Comparison of ENCODE assay signal across 8 cellular contexts in genomic region chr2:229133155-229133772, GRCh38.
DNase-seq lines count a peak whose midpoint lies in the region; ATAC-seq and TF ChIP-seq lines count a peak whose summit lies in the region.
"Had no signal": no experiment of that assay in that cellular context is flagged by ENCODE, and none has a peak within 500 bp of the region (broad histone marks: within the 10 kb centered on the region; RNA-seq: fewer than 3 reads in every experiment).

No MANE protein-coding gene starts in this region.

- no peak overlapping the region for H3K56ac ChIP-seq in H9 (ENCODE audit: insufficient read length, low read depth, low read length)

- peak; percentile 86 for TF ChIP-seq RAD21 in neural cell (conservative IDR thresholded peaks at IDR 0.05)

- no peaks in the 10 kb centered on the region for H3K79me2 ChIP-seq in H9 (ENCODE audit: insufficient read depth, low read length)
- no peaks in the 10 kb centered on the region for H3K79me2 ChIP-seq in neural cell (replicated peaks; ENCODE audit: insufficient read depth, low read length)

- H3K9me3 Mint-ChIP-seq in H9, result peaks cover 0 to 3% of the 10 kb centered on the region in 2 experiments; a peak in 1 of 5 replicates
- peaks cover 0 to 2% of the 10 kb centered on the region in 2 donors for H3K9me3 Mint-ChIP-seq in effector memory CD8-positive, alpha-beta T cell

- no peak overlapping the region for H2BK20ac ChIP-seq in H9 (ENCODE audit: low read depth, low read length, poor library complexity, severe bottlenecking)

- H3K36me3 Mint-ChIP-seq in H9 (ENCODE audit: insufficient read depth in 1 of 3, low read depth in 3 of 3), result no peaks in the 10 kb centered on the region; a peak in 1 of 7 replicates
- no peaks in the 10 kb centered on the region for H3K36me3 Mint-ChIP-seq in effector memory CD8-positive, alpha-beta T cell (ENCODE audit: insufficient read depth)

- H3K23me2 ChIP-seq in H9 (ENCODE audit: insufficient read length, low read depth, low read length, poor library complexity, severe bottlenecking), result no peaks in the 10 kb centered on the region

- H3K27me3 ChIP-seq in H9 (ENCODE audit: insufficient read depth, low read length), result no peaks in the 10 kb centered on the region
- no peaks in the 10 kb centered on the region for H3K27me3 ChIP-seq in neural cell (ENCODE audit: insufficient read depth, low read depth, low read length)
- H3K27me3 ChIP-seq: neutrophil had no signal

- H3K4me2 ChIP-seq in H9 (ENCODE audit: insufficient read depth, insufficient read length, low read length) (no peak overlapping the region), neural cell (ENCODE audit: low read length) (no peak overlapping the region)

- no peaks in the 10 kb centered on the region for H3K27me3 Mint-ChIP-seq in H9 (ENCODE audit: low read depth)
- no peaks in the 10 kb centered on the region for H3K27me3 Mint-ChIP-seq in effector memory CD8-positive, alpha-beta T cell

- H3K18ac ChIP-seq in H9 (ENCODE audit: insufficient read length, low read depth, low read length), result no peak overlapping the region

- H3K14ac ChIP-seq in H9 (ENCODE audit: insufficient read depth, low read length), result no peak overlapping the region

- no peaks in the 10 kb centered on the region for H3K4me1 Mint-ChIP-seq in H9
- H3K4me1 Mint-ChIP-seq in effector memory CD8-positive, alpha-beta T cell (ENCODE audit: low read depth in 2 of 2), result no peaks in the 10 kb centered on the region

- no peak overlapping the region for H2AK5ac ChIP-seq in H9 (ENCODE audit: insufficient read length, low read length)

- peaks cover 5% of the 10 kb centered on the region for H3K9me3 ChIP-seq in H9 (ENCODE audit: control insufficient read depth, low read depth, low read length)
- H3K9me3 ChIP-seq in neural cell (ENCODE audit: low read length), result no peaks in the 10 kb centered on the region
- H3K9me3 ChIP-seq: neutrophil had no signal

- H4K5ac ChIP-seq in H9 (ENCODE audit: insufficient read length, low read depth, low read length), result no peak overlapping the region

- H3K9ac ChIP-seq in H9 (ENCODE audit: extremely low read depth, insufficient read length, low read length) (no peak overlapping the region), neural cell (ENCODE audit: low read length) (no peak overlapping the region)

- no CpG with 5 or more reads among the region's 5 CpGs for WGBS in H9 (ENCODE audit: extremely low coverage, insufficient read length, low lambda C conversion rate)

- no peak overlapping the region for H3K27ac Mint-ChIP-seq in H9
- H3K27ac Mint-ChIP-seq in effector memory CD8-positive, alpha-beta T cell, result no peak overlapping the region

- H3K9me2 ChIP-seq in neural cell (ENCODE audit: insufficient read depth, low read length), result no peaks in the 10 kb centered on the region

- H3F3A ChIP-seq in neural cell (ENCODE audit: insufficient read depth, low read length, poor library complexity, severe bottlenecking), result peaks cover 5% of the 10 kb centered on the region

- no peaks in the 10 kb centered on the region for H4K20me1 ChIP-seq in H9 (ENCODE audit: control insufficient read depth, insufficient read depth, insufficient read length)
- no peaks in the 10 kb centered on the region for H4K20me1 ChIP-seq in neural cell (ENCODE audit: insufficient read depth)

- TF ChIP-seq CTCF in H9 (conservative IDR thresholded peaks at IDR 0.05) (peak; percentile 70), neural cell (IDR thresholded peaks at IDR 0.05; ENCODE audit: poor library complexity, severe bottlenecking) (peak; percentile 80)

- no peak overlapping the region for H3K23ac ChIP-seq in H9 (ENCODE audit: insufficient read length, low read depth, low read length)

- H3K4me3 ChIP-seq in neural cell (ENCODE audit: low read length), result no peak overlapping the region

- H3T11ph ChIP-seq in H9 (ENCODE audit: low read length), result no peak overlapping the region

- H2BK5ac ChIP-seq in H9 (ENCODE audit: insufficient read length, low read length), result no peak overlapping the region

- no peaks in the 10 kb centered on the region for H3K36me3 ChIP-seq in neural cell (ENCODE audit: insufficient read depth, low read length)
- H3K36me3 ChIP-seq: neutrophil had no signal

- DNase-seq in H9 (no peak), NCI-H460 (ENCODE audit: extremely low read depth, low read depth) (peak; percentile 77), dermis microvascular lymphatic vessel endothelial cell (ENCODE audit: low read depth in 2 of 2) (peak; percentile 3 to 16), kidney glomerular epithelial cell (lab: John Stamatoyannopoulos, UW) (no peak)
- DNase-seq in effector memory CD8-positive, alpha-beta T cell, result no peak

- no peaks in the 10 kb centered on the region for H3K4me1 ChIP-seq in H9 (ENCODE audit: insufficient read depth, low read length)

- H4K8ac ChIP-seq in H9 (replicated peaks; ENCODE audit: insufficient read length, low read depth, low read length), result no peak overlapping the region

- no peak overlapping the region for H4K91ac ChIP-seq in H9 (ENCODE audit: insufficient read length, low read depth, low read length)

- H2BK12ac ChIP-seq in H9 (ENCODE audit: insufficient read length, low read depth, low read length), result no peak overlapping the region

- ATAC-seq in HG03196 (IDR thresholded peaks at IDR 0.05; ENCODE audit: unreplicated experiment), result no peak
- ATAC-seq in effector memory CD8-positive, alpha-beta T cell (replicated peaks), result no peak

- TF ChIP-seq EP300 in neural cell (conservative IDR thresholded peaks at IDR 0.05; ENCODE audit: poor library complexity, severe bottlenecking), result no peak

- no peak overlapping the region for H2BK15ac ChIP-seq in H9 (ENCODE audit: low read depth, low read length)

- no peak overlapping the region for H2AFZ ChIP-seq in H9 (ENCODE audit: low read length)
- H2AFZ ChIP-seq in neural cell (ENCODE audit: low read depth, low read length), result no peak overlapping the region

- no peak overlapping the region for H2BK120ac ChIP-seq in H9 (ENCODE audit: low read depth, low read length, poor library complexity, severe bottlenecking)

- H3K4me3 Mint-ChIP-seq in H9, result no peak overlapping the region
- H3K4me3 Mint-ChIP-seq in effector memory CD8-positive, alpha-beta T cell, result no peak overlapping the region

- H3K27ac ChIP-seq in H9 (ENCODE audit: insufficient read length, low read depth, low read length) (no peak overlapping the region), neural cell (ENCODE audit: low read length) (no peak overlapping the region)
- H3K27ac ChIP-seq: neutrophil had no signal

- no peaks in the 10 kb centered on the region for H3K79me1 ChIP-seq in H9 (ENCODE audit: insufficient read depth, low read depth, low read length, poor library complexity, severe bottlenecking)

- H3K4ac ChIP-seq in H9 (ENCODE audit: low read depth, low read length), result no peak overlapping the region

TF ChIP-seq in neural cell, 6 proteins besides CTCF, POLR2A, EP300 and RAD21:
- TF ChIP-seq TAF1 (IDR thresholded peaks at IDR 0.05; ENCODE audit: low read depth), result no peak
- TF ChIP-seq EZH2 (IDR thresholded peaks at IDR 0.05; ENCODE audit: borderline replicate concordance, insufficient read depth, low read length, poor library complexity, severe bottlenecking), result no peak
- TF ChIP-seq, protein P1, sequence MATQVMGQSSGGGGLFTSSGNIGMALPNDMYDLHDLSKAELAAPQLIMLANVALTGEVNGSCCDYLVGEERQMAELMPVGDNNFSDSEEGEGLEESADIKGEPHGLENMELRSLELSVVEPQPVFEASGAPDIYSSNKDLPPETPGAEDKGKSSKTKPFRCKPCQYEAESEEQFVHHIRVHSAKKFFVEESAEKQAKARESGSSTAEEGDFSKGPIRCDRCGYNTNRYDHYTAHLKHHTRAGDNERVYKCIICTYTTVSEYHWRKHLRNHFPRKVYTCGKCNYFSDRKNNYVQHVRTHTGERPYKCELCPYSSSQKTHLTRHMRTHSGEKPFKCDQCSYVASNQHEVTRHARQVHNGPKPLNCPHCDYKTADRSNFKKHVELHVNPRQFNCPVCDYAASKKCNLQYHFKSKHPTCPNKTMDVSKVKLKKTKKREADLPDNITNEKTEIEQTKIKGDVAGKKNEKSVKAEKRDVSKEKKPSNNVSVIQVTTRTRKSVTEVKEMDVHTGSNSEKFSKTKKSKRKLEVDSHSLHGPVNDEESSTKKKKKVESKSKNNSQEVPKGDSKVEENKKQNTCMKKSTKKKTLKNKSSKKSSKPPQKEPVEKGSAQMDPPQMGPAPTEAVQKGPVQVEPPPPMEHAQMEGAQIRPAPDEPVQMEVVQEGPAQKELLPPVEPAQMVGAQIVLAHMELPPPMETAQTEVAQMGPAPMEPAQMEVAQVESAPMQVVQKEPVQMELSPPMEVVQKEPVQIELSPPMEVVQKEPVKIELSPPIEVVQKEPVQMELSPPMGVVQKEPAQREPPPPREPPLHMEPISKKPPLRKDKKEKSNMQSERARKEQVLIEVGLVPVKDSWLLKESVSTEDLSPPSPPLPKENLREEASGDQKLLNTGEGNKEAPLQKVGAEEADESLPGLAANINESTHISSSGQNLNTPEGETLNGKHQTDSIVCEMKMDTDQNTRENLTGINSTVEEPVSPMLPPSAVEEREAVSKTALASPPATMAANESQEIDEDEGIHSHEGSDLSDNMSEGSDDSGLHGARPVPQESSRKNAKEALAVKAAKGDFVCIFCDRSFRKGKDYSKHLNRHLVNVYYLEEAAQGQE (IDR thresholded peaks at IDR 0.05; ENCODE audit: borderline replicate concordance), result no peak
- peak; percentile 81 for TF ChIP-seq SMC3 (conservative IDR thresholded peaks at IDR 0.05; ENCODE audit: poor library complexity)

Comparison
In these comparisons a context has a peak if more than half of its experiments do, and no peak if none do; other contexts are left out.
1. DNase-seq: peak in NCI-H460 (single experiment) and dermis microvascular lymphatic vessel endothelial cell (2 of 2); none in H9 (single experiment), effector memory CD8-positive, alpha-beta T cell (0 of 3) and kidney glomerular epithelial cell (single experiment).